Comparison of ENCODE assay signal across 27 cellular contexts in the genomic region with DNA sequence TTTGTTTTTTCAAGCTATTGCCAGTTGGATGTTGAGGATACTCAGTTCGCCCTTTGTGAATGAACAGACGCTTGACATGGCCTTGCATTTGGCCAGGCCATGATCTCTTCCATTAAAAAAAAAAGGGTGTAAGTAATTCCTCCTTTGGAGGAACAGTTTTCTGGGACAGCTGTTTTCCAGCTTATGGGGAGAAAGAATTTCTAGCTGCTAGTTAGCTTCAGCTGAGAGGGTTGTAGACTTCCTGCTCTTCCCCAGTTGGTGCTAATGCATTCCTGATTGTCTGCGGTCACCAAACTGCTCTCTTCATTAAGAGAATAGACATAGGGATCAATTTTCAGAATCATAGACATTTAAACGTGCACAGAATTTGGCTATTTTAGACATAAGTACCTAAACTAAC.
A peak's percentile ranks its signal among the peaks of the same experiment; 100 is the strongest.
DNase-seq lines count a peak whose midpoint lies in the region; ATAC-seq and TF ChIP-seq lines count a peak whose summit lies in the region.
"Had no signal": no experiment of that assay in that cellular context is flagged by ENCODE, and none has a peak within 500 bp of the region (broad histone marks: within the 10 kb centered on the region; RNA-seq: fewer than 3 reads in every experiment).

No MANE protein-coding gene starts in this region.

- ATAC-seq in Right ventricle myocardium inferior = peak; percentile 37
- ATAC-seq in heart right ventricle = peak in 6 of 8 donors; percentile 59 to 85 (median 71)
- no peak for ATAC-seq in GM18867 (IDR thresholded peaks at IDR 0.05; ENCODE audit: unreplicated experiment)
- ATAC-seq: GM12878; stimulated activated naive CD8-positive, alpha-beta T cell treated with anti-CD3 and anti-CD28 coated beads, Interleukin-15, Interleukin-2, amounts not matched to agents 100 U/mL and 50 U/mL, for 24 hours had no signal

- no peaks in the 10 kb centered on the region for H3K36me3 ChIP-seq in right atrium auricular region
- no peaks in the 10 kb centered on the region for H3K36me3 ChIP-seq in SJCRH30
- H3K36me3 ChIP-seq in heart right ventricle = no peaks in the 10 kb centered on the region
- no peaks in the 10 kb centered on the region for H3K36me3 ChIP-seq in skeletal muscle tissue (ENCODE audit: control insufficient read depth in 3 of 3, insufficient read depth in 3 of 3, low read length in 3 of 3)
- H3K36me3 ChIP-seq: HAP-1, ovary, spleen had no signal

- DNase-seq in Right ventricle myocardium inferior (ENCODE audit: missing footprints) = no peak
- DNase-seq in right atrium auricular region (ENCODE audit: low spot score) = no peak
- peak; percentile 82 to 92 for DNase-seq in SJCRH30
- DNase-seq in heart right ventricle = peak in 1 of 2 donors; percentile 22
- DNase-seq in anterior cingulate cortex (lab: John Stamatoyannopoulos, UW) = no peak
- no peak for DNase-seq in glutamatergic neuron
- DNase-seq: 8988T; activated CD4-positive, alpha-beta memory T cell treated with anti-CD3 and anti-CD28 coated beads, Interleukin-2, amount 10 ng/mL, durations not matched to agents 7 days and 5 days; activated CD4-positive, alpha-beta T cell treated with anti-CD3 and anti-CD28 coated beads for 1 hour; activated naive CD4-positive, alpha-beta T cell treated with anti-CD3 and anti-CD28 coated beads, Interleukin-2, amount 10 ng/mL, durations not matched to agents 7 days and 5 days; CD4-positive, alpha-beta T cell; Kasumi-1; NCI-H1417 treated with DMSO at 0.1 percent for 48 hours; NCI-H2029 treated with DMSO at 0.1 percent for 48 hours; NCI-H526 treated with DMSO at 0.1 percent for 48 hours; ovary; PC-9; spleen; stimulated activated CD4-positive, alpha-beta T cell treated with anti-CD3 and anti-CD28 coated beads, Interleukin-2, amount 100 ng/mL, for 24 hours; stimulated activated naive CD8-positive, alpha-beta T cell treated with anti-CD3 and anti-CD28 coated beads, Interleukin-15, Interleukin-2, amounts not matched to agents 100 U/mL and 50 U/mL, for 24 hours; testis had no signal

- H3K27me3 ChIP-seq in right atrium auricular region (no peaks in the 10 kb centered on the region), SJCRH30 (no peaks in the 10 kb centered on the region), heart right ventricle (no peaks in the 10 kb centered on the region), skeletal muscle tissue (ENCODE audit: control insufficient read depth in 3 of 3, insufficient read depth in 3 of 3, low read length in 3 of 3) (no peaks in the 10 kb centered on the region)
- H3K27me3 ChIP-seq: ovary, spleen, testis had no signal

- no peaks in the 10 kb centered on the region for H3K4me1 Mint-ChIP-seq in glutamatergic neuron (ENCODE audit: low read depth, unreplicated experiment)
- H3K4me1 Mint-ChIP-seq: activated CD4-positive, alpha-beta memory T cell treated with anti-CD3 and anti-CD28 coated beads, Interleukin-2, amount 10 ng/mL, durations not matched to agents 7 days and 5 days; neural crest cell had no signal

- no peak overlapping the region for H3K4me3 ChIP-seq in right atrium auricular region
- H3K4me3 ChIP-seq in SJCRH30 = peak overlapping the region; percentile 8; the same call in 1 of the 2 replicates
- no peak overlapping the region for H3K4me3 ChIP-seq in heart right ventricle
- H3K4me3 ChIP-seq in skeletal muscle tissue (ENCODE audit: low read length in 3 of 3) = no peak overlapping the region
- H3K4me3 ChIP-seq: GM12878, HAP-1, ovary, PC-9, spleen, testis had no signal

- H3K4me1 ChIP-seq in right atrium auricular region = peaks cover 0 to 6% of the 10 kb centered on the region in 2 donors
- H3K4me1 ChIP-seq in SJCRH30 = peaks cover 40% of the 10 kb centered on the region
- H3K4me1 ChIP-seq in heart right ventricle = peaks cover 0 to 22% (median 4%) of the 10 kb centered on the region in 9 donors
- peaks cover 0 to 5% (median 3%) of the 10 kb centered on the region in 3 donors for H3K4me1 ChIP-seq in skeletal muscle tissue (ENCODE audit: control insufficient read depth in 3 of 3, insufficient read depth in 3 of 3, low read length in 3 of 3)
- H3K4me1 ChIP-seq: HAP-1, spleen, testis had no signal

- no peak overlapping the region for H3K4me3 Mint-ChIP-seq in glutamatergic neuron (ENCODE audit: unreplicated experiment)
- H3K4me3 Mint-ChIP-seq: activated CD4-positive, alpha-beta memory T cell treated with anti-CD3 and anti-CD28 coated beads, Interleukin-2, amount 10 ng/mL, durations not matched to agents 7 days and 5 days; activated naive CD4-positive, alpha-beta T cell treated with anti-CD3 and anti-CD28 coated beads, Interleukin-2, amount 10 ng/mL, durations not matched to agents 7 days and 5 days; CD4-positive, alpha-beta T cell; neural crest cell; T-helper 2 cell treated with Interferon-gamma antibody and Interleukin-4, amounts not matched to agents 5 μg/mL and 100 μg/mL, for 36 hours had no signal

- H3K36me3 Mint-ChIP-seq in glutamatergic neuron (ENCODE audit: unreplicated experiment) = no peaks in the 10 kb centered on the region
- H3K36me3 Mint-ChIP-seq: activated naive CD4-positive, alpha-beta T cell treated with anti-CD3 and anti-CD28 coated beads, Interleukin-2, amount 10 ng/mL, durations not matched to agents 7 days and 5 days had no signal

- H3K9me3 Mint-ChIP-seq in glutamatergic neuron (ENCODE audit: unreplicated experiment) = peaks cover 6% of the 10 kb centered on the region
- H3K9me3 Mint-ChIP-seq: activated CD4-positive, alpha-beta memory T cell treated with anti-CD3 and anti-CD28 coated beads, Interleukin-2, amount 10 ng/mL, durations not matched to agents 7 days and 5 days; activated naive CD4-positive, alpha-beta T cell treated with anti-CD3 and anti-CD28 coated beads, Interleukin-2, amount 10 ng/mL, durations not matched to agents 7 days and 5 days; CD4-positive, alpha-beta T cell; neural crest cell; T-helper 2 cell treated with Interferon-gamma antibody and Interleukin-4, amounts not matched to agents 5 μg/mL and 100 μg/mL, for 36 hours had no signal

- H3K27ac ChIP-seq in right atrium auricular region (peak overlapping the region in 1 of 2 donors; percentile 29), SJCRH30 (peak overlapping the region; percentile 93), heart right ventricle (peak overlapping the region in 9 of 10 donors; percentile 3 to 87 (median 60)), skeletal muscle tissue (ENCODE audit: low read depth, low read length) (peak overlapping the region; percentile 56)
- H3K27ac ChIP-seq: ovary, PC-9, spleen, testis had no signal

- no peak overlapping the region for H3K27ac Mint-ChIP-seq in glutamatergic neuron (ENCODE audit: unreplicated experiment)
- H3K27ac Mint-ChIP-seq: activated CD4-positive, alpha-beta memory T cell treated with anti-CD3 and anti-CD28 coated beads, Interleukin-2, amount 10 ng/mL, durations not matched to agents 7 days and 5 days; activated naive CD4-positive, alpha-beta T cell treated with anti-CD3 and anti-CD28 coated beads, Interleukin-2, amount 10 ng/mL, durations not matched to agents 7 days and 5 days; CD4-positive, alpha-beta T cell; T-helper 2 cell treated with Interferon-gamma antibody and Interleukin-4, amounts not matched to agents 5 μg/mL and 100 μg/mL, for 36 hours had no signal

- no peaks in the 10 kb centered on the region for H3K27me3 Mint-ChIP-seq in glutamatergic neuron (ENCODE audit: unreplicated experiment)

- no peak overlapping the region for H3K9ac ChIP-seq in skeletal muscle tissue (ENCODE audit: low read depth in 1 of 3, low read length in 3 of 3)

- H3K9me3 ChIP-seq in right atrium auricular region = no peaks in the 10 kb centered on the region
- peaks cover 3% of the 10 kb centered on the region; the same call in 1 of the 2 replicates for H3K9me3 ChIP-seq in SJCRH30 (replicated peaks)
- H3K9me3 ChIP-seq in heart right ventricle = peaks cover 0 to 3% (median 0%) of the 10 kb centered on the region in 11 donors
- no peaks in the 10 kb centered on the region for H3K9me3 ChIP-seq in skeletal muscle tissue (ENCODE audit: control insufficient read depth in 3 of 3, low read length in 3 of 3)
- H3K9me3 ChIP-seq: HAP-1, ovary, spleen, testis had no signal

- TF ChIP-seq CTCF in right atrium auricular region (IDR thresholded peaks at IDR 0.05) (no peak), heart right ventricle (IDR thresholded peaks at IDR 0.05) (no peak), glutamatergic neuron (IDR thresholded peaks at IDR 0.05; ENCODE audit: partially characterized antibody, unreplicated experiment) (no peak)

- WGBS in heart right ventricle, 2 donors = 74 to 76% methylated on average over 4 of the region's 4 CpGs

- intact Hi-C loops in Right ventricle myocardium inferior (cut with DNase I) (no loop called here), heart right ventricle (cut with DNase I) (no loop called here)

Comparison
In these comparisons a context has a peak if more than half of its experiments do, and no peak if none do; other contexts are left out.
1. DNase-seq: peak in SJCRH30 (2 of 2); none in Right ventricle myocardium inferior (single experiment), right atrium auricular region (single experiment), anterior cingulate cortex (0 of 58) and glutamatergic neuron (single experiment).